Comparison of ENCODE assay signal across 20 cellular contexts in the genomic region with DNA sequence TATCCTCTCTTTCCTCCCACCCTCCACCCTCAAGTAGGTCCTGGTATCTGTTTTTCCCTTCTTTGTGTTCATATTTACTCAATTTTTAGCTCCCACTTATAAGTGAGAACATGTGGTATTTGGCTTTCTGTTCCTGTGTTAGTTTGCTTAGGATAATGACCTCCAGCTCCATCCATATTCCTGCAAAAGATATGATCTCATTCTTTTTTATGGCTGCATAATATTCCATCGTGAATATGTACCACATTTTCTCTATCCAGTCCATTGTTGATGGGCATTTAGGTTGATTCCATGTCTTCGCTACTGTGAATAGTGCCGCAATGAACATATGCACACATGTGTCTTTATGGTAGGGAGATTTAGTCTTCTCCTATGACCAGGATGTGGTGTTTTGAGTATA. TPM values are rescaled to one million over a fixed set of nuclear protein-coding genes. Genes with fewer than 3 reads are reported as not detected.
DNase-seq lines count a peak whose midpoint lies in the region; TF ChIP-seq lines count a peak whose summit lies in the region.
"Had no signal": no experiment of that assay in that cellular context is flagged by ENCODE, and none has a peak within 500 bp of the region (broad histone marks: within the 10 kb centered on the region; RNA-seq: fewer than 3 reads in every experiment).

No MANE protein-coding gene starts in this region.

- H3K36me3 Mint-ChIP-seq in activated T-cell treated with anti-CD3 and anti-CD28 coated beads, Interleukin-2, amount 50 U/mL, for 24 hours (ENCODE audit: low read depth): no peaks in the 10 kb centered on the region
- no peaks in the 10 kb centered on the region for H3K36me3 Mint-ChIP-seq in HFFc6 (ENCODE audit: low read depth)
- H3K36me3 Mint-ChIP-seq: CD8-positive, alpha-beta memory T cell had no signal

- TF ChIP-seq CTCF in HFFc6 (IDR thresholded peaks at IDR 0.05): no peak

- peaks cover 10% of the 10 kb centered on the region for H3K4me1 Mint-ChIP-seq in activated T-cell treated with anti-CD3 and anti-CD28 coated beads, Interleukin-2, amount 50 U/mL, for 24 hours (ENCODE audit: low read depth)
- peaks cover 55% of the 10 kb centered on the region for H3K4me1 Mint-ChIP-seq in HFFc6 (ENCODE audit: low read depth)

- H3K9me3 ChIP-seq in SJCRH30 (replicated peaks): peaks cover 4% of the 10 kb centered on the region; the same call in 1 of the 2 replicates
- H3K9me3 ChIP-seq: A549, BE2C, HAP-1 had no signal

- H3K27ac ChIP-seq in SJCRH30 (peak overlapping the region; percentile 40; the same call in 1 of the 2 replicates), cingulate gyrus (ENCODE audit: low read depth, low read length) (peak overlapping the region; percentile 63), layer of hippocampus (ENCODE audit: low read depth, low read length) (peak overlapping the region; percentile 52)
- H3K27ac ChIP-seq: A549; BLaER1 treated with 17β-estradiol and CSF1 and Interleukin-3, amounts not matched to agents 10 nM and 100 nM had no signal

- H3K4me3 Mint-ChIP-seq in activated T-cell treated with anti-CD3 and anti-CD28 coated beads, Interleukin-2, amount 50 U/mL, for 24 hours: no peak overlapping the region
- H3K4me3 Mint-ChIP-seq in HFFc6: no peak overlapping the region
- H3K4me3 Mint-ChIP-seq: CD14-positive monocyte; CD4-positive, alpha-beta T cell; CD8-positive, alpha-beta memory T cell had no signal

- H3K4me3 ChIP-seq in SJCRH30: no peak overlapping the region
- H3K4me3 ChIP-seq: A549; BLaER1 treated with 17β-estradiol and CSF1 and Interleukin-3, amounts not matched to agents 10 nM and 100 nM; HAP-1 had no signal

- H3K27me3 Mint-ChIP-seq in activated T-cell treated with anti-CD3 and anti-CD28 coated beads, Interleukin-2, amount 50 U/mL, for 24 hours: peaks cover 45% of the 10 kb centered on the region
- peaks cover 5% of the 10 kb centered on the region; the same call in 1 of the 2 replicates for H3K27me3 Mint-ChIP-seq in HFFc6 (ENCODE audit: insufficient read depth)

- H3K36me3 ChIP-seq in SJCRH30: no peaks in the 10 kb centered on the region
- H3K36me3 ChIP-seq: BE2C; BLaER1 treated with 17β-estradiol and CSF1 and Interleukin-3, amounts not matched to agents 10 nM and 100 nM; HAP-1 had no signal

- H3K27ac Mint-ChIP-seq in activated T-cell treated with anti-CD3 and anti-CD28 coated beads, Interleukin-2, amount 50 U/mL, for 24 hours: no peak overlapping the region
- H3K27ac Mint-ChIP-seq in HFFc6: no peak overlapping the region
- H3K27ac Mint-ChIP-seq: CD4-positive, alpha-beta T cell had no signal

- DNase-seq in SJCRH30 (no peak), kidney tubule cell (ENCODE audit: low spot score) (no peak), HFFc6 (no peak)
- no peak for DNase-seq in activated T-cell treated with anti-CD3 and anti-CD28 coated beads, Interleukin-2, amount 50 U/mL, for 24 hours
- DNase-seq: 8988T; ACHN; AML-193; BE2C; CD4-positive, alpha-beta T cell; CD8-positive, alpha-beta memory T cell; DMS79; GF-D8; GOT3 had no signal

- H3K4me1 ChIP-seq in SJCRH30: peaks cover 50% of the 10 kb centered on the region
- H3K4me1 ChIP-seq: BE2C, HAP-1 had no signal

- no peaks in the 10 kb centered on the region for H3K9me3 Mint-ChIP-seq in activated T-cell treated with anti-CD3 and anti-CD28 coated beads, Interleukin-2, amount 50 U/mL, for 24 hours
- no peaks in the 10 kb centered on the region for H3K9me3 Mint-ChIP-seq in HFFc6
- H3K9me3 Mint-ChIP-seq: CD4-positive, alpha-beta T cell; CD8-positive, alpha-beta memory T cell had no signal

- H3K27me3 ChIP-seq in SJCRH30: no peaks in the 10 kb centered on the region
- no peaks in the 10 kb centered on the region for H3K27me3 ChIP-seq in layer of hippocampus (ENCODE audit: control insufficient read depth, insufficient read depth, low read length)
- H3K27me3 ChIP-seq: BLaER1 treated with 17β-estradiol and CSF1 and Interleukin-3, amounts not matched to agents 10 nM and 100 nM had no signal

RNA-seq across cellular contexts. Expression of gene OLIG2, which starts 14.5 kb away (rescaled TPM):
- total RNA-seq in SJCRH30 (2014; rRNA removed; shearing (Covaris generic)): 15.9 and 17.2 TPM in 2 replicates
- not detected for total RNA-seq in HFFc6 (2021; fragmentation: NEBNext Ultra II Directional; extraction: Animal tissue kit (Norgen Biotek cat#: 25700))
- total RNA-seq: CD4-positive, alpha-beta T cell; CD8-positive, alpha-beta memory T cell; G401 had no signal

RNA-seq across cellular contexts. Expression of gene OLIG1, which starts 29.7 kb away (rescaled TPM):
- total RNA-seq in SJCRH30 (2014; rRNA removed; shearing (Covaris generic)): 2.9 and 3.3 TPM in 2 replicates
- not detected for total RNA-seq in HFFc6 (2021; fragmentation: NEBNext Ultra II Directional; extraction: Animal tissue kit (Norgen Biotek cat#: 25700))
- total RNA-seq: CD4-positive, alpha-beta T cell; CD8-positive, alpha-beta memory T cell; G401 had no signal

Comparison
In these comparisons a context has a peak if more than half of its experiments do, and no peak if none do; other contexts are left out.
1. RNA of gene OLIG2, which starts 14.5 kb away (total RNA-seq): 15.9 to 17.2 TPM in SJCRH30; not detected in HFFc6; every median in the first group is over 10 times any median in the second.
2. Peak in every context shown above with its lines, with median percentiles within 50 percentile points of each other: H3K27ac ChIP-seq.